Comparison of ENCODE assay signal across 8 cellular contexts in the genomic region with DNA sequence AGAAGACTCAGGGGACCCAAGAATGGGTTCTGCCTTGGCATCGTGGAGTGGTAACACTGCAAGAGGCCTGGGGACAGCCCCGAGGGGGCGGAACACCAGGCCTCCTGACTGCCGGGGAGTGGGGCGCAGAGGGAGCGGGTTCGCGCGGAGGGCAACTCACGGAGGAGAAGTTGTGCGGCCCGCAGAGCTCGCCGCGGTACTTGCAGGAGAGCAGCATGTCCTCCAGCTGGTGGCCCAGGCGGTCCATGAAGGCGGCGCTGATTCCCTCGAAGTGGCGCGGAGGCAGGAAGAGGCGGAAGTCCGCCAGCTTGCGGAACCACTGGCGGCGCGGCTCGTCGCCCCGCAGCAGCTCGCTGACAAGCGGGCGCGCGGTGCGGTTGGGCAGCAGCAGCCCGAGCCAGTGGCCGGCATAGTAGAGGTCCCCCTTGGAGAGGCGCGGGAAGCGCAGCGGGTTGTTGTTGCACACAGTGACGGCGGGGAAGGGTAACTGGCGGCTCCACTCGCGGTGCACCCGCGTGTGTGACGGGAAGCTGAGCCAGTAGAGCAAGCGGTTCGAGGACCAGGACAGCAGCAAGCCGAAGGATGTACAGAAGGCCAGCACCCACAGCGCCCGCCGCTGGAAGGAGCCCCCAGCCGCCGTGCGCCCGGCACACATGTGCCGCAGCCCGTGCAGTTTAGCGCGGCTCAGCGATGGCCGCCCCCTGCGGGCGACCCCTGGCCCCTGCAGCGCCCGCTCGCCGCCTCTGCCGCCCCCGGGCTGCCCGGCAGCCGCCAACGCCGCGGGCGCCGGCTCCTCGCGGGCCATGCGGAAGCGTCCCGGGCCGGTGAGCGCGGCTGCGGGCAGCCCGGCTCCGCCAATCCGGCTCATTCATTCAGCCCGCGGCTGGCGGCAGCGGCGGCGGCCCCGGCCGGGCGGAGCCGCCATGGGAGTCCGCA. TPM values are rescaled to one million over a fixed set of nuclear protein-coding genes. Genes with fewer than 3 reads are reported as not detected.
A peak's percentile ranks its signal among the peaks of the same experiment; 100 is the strongest.
DNase-seq lines count a peak whose midpoint lies in the region; FAIRE-seq and TF ChIP-seq lines count a peak whose summit lies in the region.

No MANE protein-coding gene starts in this region.

- no peak for FAIRE-seq in endothelial cell of umbilical vein (lab: Jason Lieb, UNC)

- peak overlapping the region; percentile 8 to 23 (median 18) for H3K4me3 ChIP-seq in endothelial cell of umbilical vein (replicated peaks in 1 of 3; ENCODE audit: insufficient read depth in 1 of 3, low read depth in 1 of 3, low read length in 3 of 3)
- peak overlapping the region; percentile 91 for H3K4me3 ChIP-seq in neural cell (ENCODE audit: low read length)
- H3K4me3 ChIP-seq in effector memory CD4-positive, alpha-beta T cell (ENCODE audit: insufficient read depth, low read depth, low read length, poor library complexity, severe bottlenecking): no peak overlapping the region

- DNase-seq in Caki2 (ENCODE audit: low read depth) (peak; percentile 49), NOMO-1 treated with DMSO at 0.1 percent for 48 hours (lab: John Stamatoyannopoulos, UW; ENCODE audit: unreplicated experiment) (peak; percentile 47), endothelial cell of umbilical vein (ENCODE audit: low read depth, low spot score) (peak; percentile 22), NCI-H128 (lab: John Stamatoyannopoulos, UW; ENCODE audit: unreplicated experiment) (no peak), ureter (ENCODE audit: low spot score) (no peak), HUDEP-2 (lab: John Stamatoyannopoulos, UW; ENCODE audit: unreplicated experiment in 76 of 76) (no peak)
- DNase-seq in effector memory CD4-positive, alpha-beta T cell: no peak

- H3K27me3 ChIP-seq in endothelial cell of umbilical vein (ENCODE audit: control insufficient read depth in 2 of 2, insufficient read depth in 2 of 2, low read length in 2 of 2): peaks cover 52 to 53% of the 10 kb centered on the region in 2 experiments
- H3K27me3 ChIP-seq in neural cell (ENCODE audit: insufficient read depth, low read depth, low read length): peaks cover 73% of the 10 kb centered on the region
- peaks cover 5% of the 10 kb centered on the region for H3K27me3 ChIP-seq in effector memory CD4-positive, alpha-beta T cell (replicated peaks; ENCODE audit: control insufficient read depth, insufficient read depth, low read length, poor library complexity, severe bottlenecking)

- no peaks in the 10 kb centered on the region for H3K9me2 ChIP-seq in neural cell (ENCODE audit: insufficient read depth, low read length)

- H3K36me3 ChIP-seq in endothelial cell of umbilical vein (ENCODE audit: control insufficient read depth in 2 of 2, extremely low read depth in 1 of 2, insufficient read depth in 2 of 2, low read length in 2 of 2): no peaks in the 10 kb centered on the region
- H3K36me3 ChIP-seq in neural cell (ENCODE audit: insufficient read depth, low read length): no peaks in the 10 kb centered on the region
- no peaks in the 10 kb centered on the region for H3K36me3 ChIP-seq in effector memory CD4-positive, alpha-beta T cell (ENCODE audit: control insufficient read depth, insufficient read depth, low read length)

- no peak for TF ChIP-seq EP300 in neural cell (conservative IDR thresholded peaks at IDR 0.05; ENCODE audit: poor library complexity, severe bottlenecking)

- H3K27ac ChIP-seq in endothelial cell of umbilical vein (ENCODE audit: insufficient read depth, low read depth, low read length): no peak overlapping the region
- H3K27ac ChIP-seq in neural cell (ENCODE audit: low read length): no peak overlapping the region
- no peak overlapping the region for H3K27ac ChIP-seq in effector memory CD4-positive, alpha-beta T cell (ENCODE audit: insufficient read depth, low read length, poor library complexity, severe bottlenecking)

- peaks cover 2% of the 10 kb centered on the region for H3K4me1 ChIP-seq in endothelial cell of umbilical vein (ENCODE audit: control insufficient read depth, extremely low read depth, insufficient read depth, low read length)
- no peaks in the 10 kb centered on the region for H3K4me1 ChIP-seq in effector memory CD4-positive, alpha-beta T cell (ENCODE audit: control insufficient read depth, insufficient read depth, low read length, poor library complexity, severe bottlenecking)

- BruUV-seq in endothelial cell of umbilical vein (replicated peaks; lab: Mats Ljungman, UMichigan): no TSS peak

- H3K9me1 ChIP-seq in endothelial cell of umbilical vein (replicated peaks; ENCODE audit: control insufficient read depth, extremely low read depth, insufficient read depth, low read length): no peaks in the 10 kb centered on the region

- POLR2A ChIA-PET in endothelial cell of umbilical vein (lab: Charles Lee): no interaction called here

- H3K4me2 ChIP-seq in endothelial cell of umbilical vein (ENCODE audit: insufficient read depth, low read length): peak overlapping the region; percentile 58
- H3K4me2 ChIP-seq in neural cell (ENCODE audit: low read length): peak overlapping the region; percentile 65

- TF ChIP-seq CTCF in endothelial cell of umbilical vein (IDR thresholded peaks at IDR 0.05; ENCODE audit: extremely low read depth in 1 of 2, insufficient read depth in 1 of 2, low read depth in 1 of 2, low read length in 2 of 2) (no peak), neural cell (IDR thresholded peaks at IDR 0.05; ENCODE audit: poor library complexity, severe bottlenecking) (peak; percentile 58)

- CTCF ChIA-PET in endothelial cell of umbilical vein (lab: Charles Lee): interaction anchor here (0.9 to 1.3 kb wide), 3 partner anchors 8 to 241 kb away, joined by 3 to 8 read pairs (median 3); no protein-coding TSS in a partner anchor

- dilution Hi-C loops in endothelial cell of umbilical vein (cut with MboI; ENCODE audit: extremely low pct_ligation_motif_present, low sequenced_read_pairs): no loop called here

- peak overlapping the region; percentile 81 for H2AFZ ChIP-seq in endothelial cell of umbilical vein (ENCODE audit: low read depth, low read length)
- H2AFZ ChIP-seq in neural cell (ENCODE audit: low read depth, low read length): no peak overlapping the region

- H3K79me2 ChIP-seq in endothelial cell of umbilical vein (ENCODE audit: control insufficient read depth, insufficient read depth, low read length) (no peaks in the 10 kb centered on the region), neural cell (replicated peaks; ENCODE audit: insufficient read depth, low read length) (no peaks in the 10 kb centered on the region)

- no peaks in the 10 kb centered on the region for H3K9me3 ChIP-seq in endothelial cell of umbilical vein (replicated peaks; ENCODE audit: control insufficient read depth, insufficient read depth, low read length)
- no peaks in the 10 kb centered on the region for H3K9me3 ChIP-seq in neural cell (ENCODE audit: low read length)
- no peaks in the 10 kb centered on the region for H3K9me3 ChIP-seq in effector memory CD4-positive, alpha-beta T cell (ENCODE audit: control insufficient read depth, low read length)

- no peaks in the 10 kb centered on the region for H3F3A ChIP-seq in neural cell (ENCODE audit: insufficient read depth, low read length, poor library complexity, severe bottlenecking)

- TF ChIP-seq RAD21 in neural cell (conservative IDR thresholded peaks at IDR 0.05): peak; percentile 52

- H4K20me1 ChIP-seq in endothelial cell of umbilical vein (replicated peaks; ENCODE audit: control insufficient read depth, extremely low read depth, insufficient read depth, low read length) (no peaks in the 10 kb centered on the region), neural cell (ENCODE audit: insufficient read depth) (no peaks in the 10 kb centered on the region)

- no peak for TF ChIP-seq POLR2A in endothelial cell of umbilical vein (IDR thresholded peaks at IDR 0.05; ENCODE audit: low read depth, low read length)

- in situ Hi-C loops in Caki2 (cut with HindIII; ENCODE audit: low pct_unique_long_range_greater_than_20kb, low sequenced_read_pairs): no loop called here

- intact Hi-C loops in endothelial cell of umbilical vein (cut with micrococcal nuclease): no loop called here

- H3K9ac ChIP-seq in endothelial cell of umbilical vein (replicated peaks; ENCODE audit: extremely low read depth, insufficient read depth, low read length) (no peak overlapping the region), neural cell (ENCODE audit: low read length) (peak overlapping the region; percentile 68)

TF ChIP-seq in endothelial cell of umbilical vein, 7 proteins besides CTCF, POLR2A, EP300 and RAD21:
- TF ChIP-seq FOS (IDR thresholded peaks at IDR 0.05; ENCODE audit: borderline replicate concordance, insufficient read depth, low read length) (no peak), EZH2 (IDR thresholded peaks at IDR 0.05; ENCODE audit: borderline replicate concordance, low read depth, low read length, severe bottlenecking) (peak; percentile 85)
- TF ChIP-seq, protein P1, sequence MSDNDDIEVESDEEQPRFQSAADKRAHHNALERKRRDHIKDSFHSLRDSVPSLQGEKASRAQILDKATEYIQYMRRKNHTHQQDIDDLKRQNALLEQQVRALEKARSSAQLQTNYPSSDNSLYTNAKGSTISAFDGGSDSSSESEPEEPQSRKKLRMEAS (IDR thresholded peaks at IDR 0.05; ENCODE audit: insufficient read depth, insufficient read length): no peak

TF ChIP-seq in neural cell, 6 proteins besides CTCF, POLR2A, EP300 and RAD21 (continues in another document):
- TF ChIP-seq POLR2AphosphoS5 (IDR thresholded peaks at IDR 0.05): no peak
- TF ChIP-seq SMC3 (conservative IDR thresholded peaks at IDR 0.05; ENCODE audit: poor library complexity): peak; percentile 53
- no peak for TF ChIP-seq EZH2 (IDR thresholded peaks at IDR 0.05; ENCODE audit: borderline replicate concordance, insufficient read depth, low read length, poor library complexity, severe bottlenecking)
- TF ChIP-seq TAF1 (IDR thresholded peaks at IDR 0.05; ENCODE audit: low read depth): no peak

RNA-seq across cellular contexts. Expression of gene ASIC2, which starts 1.6 kb away (rescaled TPM):
- total RNA-seq in Caki2 (2014; rRNA removed; shearing (Covaris generic); ENCODE audit: low replicate concordance): 2.4 and 2.5 TPM in 2 replicates
- total RNA-seq in endothelial cell of umbilical vein (not detected in 2 replicates), ureter (not detected)
- polyA plus RNA-seq in endothelial cell of umbilical vein (not detected in 2 replicates), neural cell (2.4 and 5.6 TPM in 2 replicates)
- polyA plus RNA-seq in endothelial cell of umbilical vein (2011; cell fraction: cytosol; rRNA removed): 0.03 TPM in 1 of 2 replicates, not detected in the other
- polyA plus RNA-seq in endothelial cell of umbilical vein (2011; cell fraction: nucleus; rRNA removed): not detected in 2 replicates
- 0.08 and 0.40 TPM in 2 replicates for polyA plus RNA-seq in endothelial cell of umbilical vein (2012)
- polyA minus RNA-seq in endothelial cell of umbilical vein (not detected in 2 replicates), neural cell (6.8 and 8.5 TPM in 2 replicates)
- not detected for polyA minus RNA-seq in endothelial cell of umbilical vein (2011; cell fraction: cytosol; rRNA and poly(A)+ RNA removed)
- polyA minus RNA-seq in endothelial cell of umbilical vein (2011; cell fraction: nucleus; rRNA and poly(A)+ RNA removed): not detected in 2 replicates

Comparison
In these comparisons a context has a peak if more than half of its experiments do, and no peak if none do; other contexts are left out.
1. DNase-seq: peak in Caki2 (single experiment), NOMO-1 treated with DMSO at 0.1 percent for 48 hours (single experiment) and endothelial cell of umbilical vein (single experiment); none in NCI-H128 (single experiment), effector memory CD4-positive, alpha-beta T cell (0 of 3), ureter (single experiment) and HUDEP-2 (0 of 76).